ENCODE assay signal across 8 cellular contexts in the genomic region with DNA sequence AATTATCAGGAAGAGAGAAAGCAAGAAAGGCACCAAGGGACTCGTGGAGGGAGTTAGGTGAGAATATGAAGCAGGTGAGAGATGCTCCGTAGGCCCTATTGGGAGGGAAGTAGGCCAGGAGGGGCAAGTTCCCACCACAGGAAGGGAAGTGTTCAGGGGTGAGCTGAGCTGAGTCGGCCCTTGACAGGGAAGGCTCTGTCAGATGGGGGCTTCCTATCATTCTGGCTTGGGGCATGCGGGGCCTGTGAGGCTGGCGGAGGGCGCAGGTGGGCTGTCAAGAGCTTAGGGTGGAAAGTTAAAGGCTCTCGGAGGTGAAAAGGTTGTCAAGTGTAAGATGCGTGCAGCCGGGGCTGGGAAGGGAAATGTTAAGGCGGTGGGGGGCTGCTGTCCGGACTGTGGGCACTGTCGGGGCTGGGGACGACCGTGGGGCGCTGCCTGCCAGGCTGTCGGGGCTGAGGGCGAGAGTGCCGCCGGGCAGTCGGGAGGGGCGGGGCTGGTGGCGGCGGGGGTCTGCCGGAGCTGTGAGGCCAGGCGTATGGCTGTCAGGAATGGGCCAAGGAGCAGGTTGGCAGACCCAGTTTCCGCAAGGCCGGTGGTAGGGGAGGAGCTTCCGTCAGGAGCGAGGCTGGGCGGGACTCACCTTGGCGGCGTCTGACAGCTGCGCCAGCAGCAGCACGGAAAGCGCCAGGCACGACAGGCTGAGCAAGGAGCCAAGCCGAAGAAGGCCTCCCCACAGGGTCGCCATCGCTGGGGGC. TPM values are rescaled to one million over a fixed set of nuclear protein-coding genes. Genes with fewer than 3 reads are reported as not detected.
A peak's percentile ranks its signal among the peaks of the same experiment; 100 is the strongest.
DNase-seq lines count a peak whose midpoint lies in the region; ATAC-seq, FAIRE-seq and TF ChIP-seq lines count a peak whose summit lies in the region.

No MANE protein-coding gene starts in this region.

- H3K36me3 ChIP-seq in thoracic aorta = no peaks in the 10 kb centered on the region

- H3K27ac Mint-ChIP-seq in IgD-negative memory B cell = peak overlapping the region; percentile 96 to 99 (median 98)

- peak overlapping the region; percentile 95 for H3K4me3 ChIP-seq in fibroblast of villous mesenchyme (ENCODE audit: low read depth, low read length)
- peak overlapping the region; percentile 87 for H3K4me3 ChIP-seq in thoracic aorta

- H3K27me3 ChIP-seq in thoracic aorta (replicated peaks; ENCODE audit: insufficient read depth) = no peaks in the 10 kb centered on the region

- no peaks in the 10 kb centered on the region for H3K27me3 Mint-ChIP-seq in IgD-negative memory B cell

- peaks cover 14 to 41% of the 10 kb centered on the region in 2 donors for H3K4me1 ChIP-seq in thoracic aorta (ENCODE audit: control insufficient read depth in 1 of 2, low read depth in 2 of 2)

- peaks cover 26 to 33% (median 28%) of the 10 kb centered on the region in 3 donors for H3K4me1 Mint-ChIP-seq in IgD-negative memory B cell

- no peak for TF ChIP-seq CTCF in fibroblast of villous mesenchyme (IDR thresholded peaks at IDR 0.05; ENCODE audit: insufficient read depth, low read depth, low read length)
- TF ChIP-seq CTCF in thoracic aorta (IDR thresholded peaks at IDR 0.05) = no peak

- DNase-seq in DMS153 treated with DMSO at 0.1 percent for 48 hours (lab: John Stamatoyannopoulos, UW; ENCODE audit: unreplicated experiment) = peak; percentile 65
- peak; percentile 40 for DNase-seq in RCC 7860 (ENCODE audit: low spot score)
- DNase-seq in activated gamma-delta T cell (lab: John Stamatoyannopoulos, UW) = peak; percentile 60
- DNase-seq in fibroblast of villous mesenchyme (ENCODE audit: low read depth) = no peak
- DNase-seq in nucleus accumbens (lab: John Stamatoyannopoulos, UW) = peak in 38 of 56 donors; percentile 27 to 91 (median 82)
- DNase-seq in thoracic aorta (ENCODE audit: low spot score) = peak; percentile 38

- FAIRE-seq in RCC 7860 (lab: Jason Lieb, UNC) = no peak

- ATAC-seq in GM21576 (IDR thresholded peaks at IDR 0.05; ENCODE audit: unreplicated experiment) (peak; percentile 65), thoracic aorta (ENCODE audit: insufficient number of reproducible peaks, low FRiP score, low read depth) (peak; percentile 42)

- H3K27ac ChIP-seq in thoracic aorta = peak overlapping the region; percentile 90 to 93

- no peaks in the 10 kb centered on the region for H3K36me3 Mint-ChIP-seq in IgD-negative memory B cell

- no peaks in the 10 kb centered on the region for H3K9me3 Mint-ChIP-seq in IgD-negative memory B cell

- peak overlapping the region; percentile 93 to 100 (median 97) for H3K4me3 Mint-ChIP-seq in IgD-negative memory B cell

- H3K9me3 ChIP-seq in thoracic aorta = no peaks in the 10 kb centered on the region

RNA-seq across cellular contexts. Expression of a gene that starts 0.5 kb away (rescaled TPM):
- polyA plus RNA-seq in IgD-negative memory B cell = 104 TPM
- total RNA-seq in fibroblast of villous mesenchyme = 25.4 and 43.2 TPM in 2 replicates
- 10 to 100 TPM; 27.9 to 35.3 TPM for total RNA-seq in thoracic aorta

RNA-seq across cellular contexts. Expression of a gene that starts 20.9 kb away (rescaled TPM):
- polyA plus RNA-seq in IgD-negative memory B cell = not detected
- total RNA-seq in fibroblast of villous mesenchyme (not detected in 2 replicates), thoracic aorta (not detected)

RNA-seq across cellular contexts. Expression of a gene that starts 31.0 kb away (rescaled TPM):
- not detected for polyA plus RNA-seq in IgD-negative memory B cell
- total RNA-seq in fibroblast of villous mesenchyme (not detected in 2 replicates), thoracic aorta (not detected)

RNA-seq across cellular contexts. Expression of a gene that starts 40.1 kb away (rescaled TPM):
- polyA plus RNA-seq in IgD-negative memory B cell = not detected
- total RNA-seq in fibroblast of villous mesenchyme = 10.8 and 20.9 TPM in 2 replicates
- total RNA-seq in thoracic aorta = 1 to 10 TPM; 2.1 to 5.3 TPM

RNA-seq across cellular contexts. Expression of a gene that starts 52.8 kb away (rescaled TPM):
- 5.3 TPM for polyA plus RNA-seq in IgD-negative memory B cell
- total RNA-seq in fibroblast of villous mesenchyme = 59.6 and 74.3 TPM in 2 replicates
- 10 to 100 TPM; 28.8 to 58.7 TPM for total RNA-seq in thoracic aorta
